4 cellular contexts compared by ENCODE assay signal in the genomic region with DNA sequence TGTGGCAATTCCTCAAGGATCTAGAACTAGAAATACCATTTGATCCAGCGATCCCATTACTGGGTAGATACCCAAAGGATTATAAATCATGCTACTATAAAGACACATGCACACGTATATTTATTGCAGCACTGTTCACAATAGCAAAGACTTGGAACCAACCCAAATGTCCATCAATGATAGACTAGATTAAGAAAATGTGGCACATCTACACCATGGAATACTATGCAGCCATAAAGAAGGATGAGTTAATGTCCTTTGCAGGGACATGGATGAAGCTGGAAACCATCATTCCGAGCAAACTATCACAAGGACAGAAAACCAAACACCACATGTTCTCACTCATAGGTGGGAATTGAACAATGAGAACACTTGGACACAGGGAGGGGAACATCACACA. TPM values are rescaled to one million over a fixed set of nuclear protein-coding genes. Genes with fewer than 3 reads are reported as not detected.
"Had no signal": no experiment of that assay in that cellular context is flagged by ENCODE, and none has a peak within 500 bp of the region (broad histone marks: within the 10 kb centered on the region; RNA-seq: fewer than 3 reads in every experiment).

No MANE protein-coding gene starts in this region.

RNA-seq across cellular contexts. Expression of a gene that starts 49.2 kb away (rescaled TPM):
- total RNA-seq: myocyte had no signal
- polyA plus RNA-seq: immature natural killer cell, keratinocyte, mammary epithelial cell had no signal
